11 cellular contexts compared by ENCODE assay signal in genomic region chr3:117246771-117247555, GRCh38.
DNase-seq lines count a peak whose midpoint lies in the region; ATAC-seq and TF ChIP-seq lines count a peak whose summit lies in the region.
"Had no signal": no experiment of that assay in that cellular context is flagged by ENCODE, and none has a peak within 500 bp of the region (broad histone marks: within the 10 kb centered on the region; RNA-seq: fewer than 3 reads in every experiment).

No MANE protein-coding gene starts in this region.

- no peak overlapping the region for H3K4me2 ChIP-seq in PC-3 (ENCODE audit: low read length)
- H3K4me2 ChIP-seq: A549 had no signal

- H3K27ac Mint-ChIP-seq in activated T-cell treated with anti-CD3 and anti-CD28 coated beads, Interleukin-2, amount 50 U/mL, for 24 hours, result no peak overlapping the region
- H3K27ac Mint-ChIP-seq: CD14-positive monocyte; CD8-positive, alpha-beta memory T cell had no signal

- H3K9me2 ChIP-seq in PC-3 (replicated peaks; ENCODE audit: low read length), result no peaks in the 10 kb centered on the region

- POLR2A ChIA-PET in PC-3 (lab: Charles Lee; ENCODE audit: unreplicated experiment), result no interaction called here

- TF ChIP-seq CTCF in PC-3 (conservative IDR thresholded peaks at IDR 0.05; ENCODE audit: low read depth, low read length), result no peak

- DNase-seq in HPDE6-E6E7 (ENCODE audit: extremely low spot score) (peak; percentile 12), PC-3 (peak; percentile 5), kidney tubule cell (ENCODE audit: low spot score) (peak; percentile 54)
- no peak for DNase-seq in stimulated activated CD4-positive, alpha-beta T cell treated with anti-CD3 and anti-CD28 coated beads, Interleukin-12 subunit alpha, Interleukin-12 subunit beta, amount 100 ng/mL, for 4 hours
- no peak for DNase-seq in activated T-cell treated with anti-CD3 and anti-CD28 coated beads, Interleukin-2, amount 50 U/mL, for 24 hours
- no peak for DNase-seq in activated T-cell treated with anti-CD3 and anti-CD28 coated beads, Interleukin-2, amount 50 U/mL, for 48 hours
- DNase-seq: CD8-positive, alpha-beta memory T cell; DMS 273 treated with DMSO at 0.1 percent for 48 hours had no signal

- no TSS peak for BruUV-seq in PC-3 (replicated peaks; lab: Mats Ljungman, UMichigan)

- H4K20me1 ChIP-seq in PC-3 (ENCODE audit: low read length), result no peaks in the 10 kb centered on the region

- H3K36me3 ChIP-seq in PC-3 (ENCODE audit: low read depth, low read length), result no peaks in the 10 kb centered on the region

- no peaks in the 10 kb centered on the region for H3K4me1 ChIP-seq in PC-3 (ENCODE audit: insufficient read depth, low read length)

- no peak overlapping the region for H3K4me3 ChIP-seq in PC-3 (ENCODE audit: low read length)
- H3K4me3 ChIP-seq: A549 had no signal

- H3K9ac ChIP-seq in PC-3 (ENCODE audit: low read length), result no peak overlapping the region

- no peaks in the 10 kb centered on the region for H3K36me3 Mint-ChIP-seq in activated T-cell treated with anti-CD3 and anti-CD28 coated beads, Interleukin-2, amount 50 U/mL, for 24 hours (ENCODE audit: low read depth)
- H3K36me3 Mint-ChIP-seq: CD14-positive monocyte; CD8-positive, alpha-beta memory T cell had no signal

- H3K27me3 Mint-ChIP-seq in activated T-cell treated with anti-CD3 and anti-CD28 coated beads, Interleukin-2, amount 50 U/mL, for 24 hours, result no peaks in the 10 kb centered on the region
- H3K27me3 Mint-ChIP-seq: CD8-positive, alpha-beta memory T cell had no signal

- no peak for ATAC-seq in PC-3
- ATAC-seq: A549, HCT116 had no signal

- H3F3A ChIP-seq in PC-3 (ENCODE audit: low read length, unreplicated experiment), result no peaks in the 10 kb centered on the region

- no peaks in the 10 kb centered on the region for H3K27me3 ChIP-seq in PC-3 (ENCODE audit: low read length)

- no peak overlapping the region for H2AFZ ChIP-seq in PC-3 (ENCODE audit: low read length)

- no peaks in the 10 kb centered on the region for H3K79me2 ChIP-seq in PC-3 (ENCODE audit: low read length)

- CTCF ChIA-PET in PC-3 (lab: Charles Lee), result no interaction called here

- no peak overlapping the region for H3K4me3 Mint-ChIP-seq in activated T-cell treated with anti-CD3 and anti-CD28 coated beads, Interleukin-2, amount 50 U/mL, for 24 hours
- H3K4me3 Mint-ChIP-seq: CD14-positive monocyte; CD8-positive, alpha-beta memory T cell had no signal

- peaks cover 15% of the 10 kb centered on the region; the same call in 1 of the 2 replicates for H3K9me3 ChIP-seq in PC-3 (ENCODE audit: low read length)
- H3K9me3 ChIP-seq: A549 had no signal

- H3K4me1 Mint-ChIP-seq in activated T-cell treated with anti-CD3 and anti-CD28 coated beads, Interleukin-2, amount 50 U/mL, for 24 hours (ENCODE audit: low read depth), result no peaks in the 10 kb centered on the region
- H3K4me1 Mint-ChIP-seq: CD14-positive monocyte; CD8-positive, alpha-beta memory T cell had no signal

- H3K9me3 Mint-ChIP-seq in activated T-cell treated with anti-CD3 and anti-CD28 coated beads, Interleukin-2, amount 50 U/mL, for 24 hours, result peaks cover 5% of the 10 kb centered on the region

- intact Hi-C loops in PC-3 (cut with micrococcal nuclease), result no loop called here

- H3K27ac ChIP-seq in PC-3 (ENCODE audit: low read length), result no peak overlapping the region
- H3K27ac ChIP-seq: A549 had no signal

Comparison
In these comparisons a context has a peak if more than half of its experiments do, and no peak if none do; other contexts are left out.
1. DNase-seq: peak in HPDE6-E6E7 (single experiment), PC-3 (single experiment) and kidney tubule cell (single experiment); none in stimulated activated CD4-positive, alpha-beta T cell treated with anti-CD3 and anti-CD28 coated beads, Interleukin-12 subunit alpha, Interleukin-12 subunit beta, amount 100 ng/mL, for 4 hours (single experiment), activated T-cell treated with anti-CD3 and anti-CD28 coated beads, Interleukin-2, amount 50 U/mL, for 24 hours (single experiment) and activated T-cell treated with anti-CD3 and anti-CD28 coated beads, Interleukin-2, amount 50 U/mL, for 48 hours (0 of 2).